In the genomic region with DNA sequence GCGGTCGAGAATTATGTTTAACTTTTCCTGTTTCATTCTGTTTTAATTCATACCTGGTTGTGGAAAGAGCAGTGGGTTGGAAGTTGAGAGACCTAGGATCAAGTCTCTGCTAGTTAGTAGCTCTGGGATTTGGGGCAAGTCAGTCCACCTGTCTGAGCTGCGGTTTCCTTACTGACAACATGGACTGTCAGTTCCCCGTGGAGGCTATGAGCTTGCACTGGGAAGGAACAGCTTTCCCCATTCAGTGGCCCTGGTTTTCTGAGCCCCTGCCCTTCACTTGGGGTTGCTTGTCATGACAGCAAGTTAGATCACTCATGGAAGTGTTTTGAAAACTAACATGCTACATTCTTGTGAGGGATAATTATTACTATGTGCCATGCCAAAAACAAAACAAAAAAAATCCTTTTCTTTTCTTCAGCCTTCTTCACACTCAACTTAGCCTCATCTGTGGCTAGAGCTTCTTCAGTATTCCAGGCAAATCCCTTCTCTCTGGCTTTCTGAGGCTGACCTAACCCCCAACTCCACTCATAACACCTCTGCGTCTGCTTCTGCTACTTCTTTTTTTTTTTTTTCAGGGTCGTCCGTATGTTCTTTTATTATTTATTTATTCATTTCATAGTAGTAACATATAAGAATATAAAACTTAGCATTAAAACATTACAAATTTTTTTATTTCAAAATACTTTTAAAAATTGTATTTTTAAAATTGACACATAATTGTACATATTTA, we compare ENCODE assay signal across 1 cellular context.
TF ChIP-seq lines count a peak whose summit lies in the region.

No MANE protein-coding gene starts in this region.

TF ChIP-seq in HepG2, 621 proteins besides CTCF, POLR2A, EP300 and RAD21:
- TF ChIP-seq MAFG (CRISPR knock-in tag; IDR thresholded peaks at IDR 0.05) (no peak), ZNF3 (CRISPR knock-in tag; IDR thresholded peaks at IDR 0.05) (no peak), ZNF558 (CRISPR knock-in tag; IDR thresholded peaks at IDR 0.05; ENCODE audit: borderline replicate concordance) (no peak), BCL6 (CRISPR knock-in tag; IDR thresholded peaks at IDR 0.05) (no peak), XRCC5 (optimal IDR thresholded peaks at IDR 0.05; ENCODE audit: low read length) (no peak), ZNF354B (CRISPR knock-in tag; IDR thresholded peaks at IDR 0.05) (no peak)
